17 cellular contexts compared by ENCODE assay signal in genomic region chr11:96144553-96144952, GRCh38.
DNase-seq lines count a peak whose midpoint lies in the region; ATAC-seq and TF ChIP-seq lines count a peak whose summit lies in the region.
"Had no signal": no experiment of that assay in that cellular context is flagged by ENCODE, and none has a peak within 500 bp of the region (broad histone marks: within the 10 kb centered on the region; RNA-seq: fewer than 3 reads in every experiment).

No MANE protein-coding gene starts in this region.

- H3K4me1 ChIP-seq in mesendoderm (ENCODE audit: control insufficient read depth, low read depth, low read length) (peaks cover 2% of the 10 kb centered on the region), smooth muscle cell (ENCODE audit: low read depth) (peaks cover 39% of the 10 kb centered on the region), MM.1S (ENCODE audit: low read length) (peaks cover 10% of the 10 kb centered on the region)

- peak overlapping the region; percentile 64 for H3K27ac Mint-ChIP-seq in HFFc6
- H3K27ac Mint-ChIP-seq in stimulated activated naive CD8-positive, alpha-beta T cell treated with anti-CD3 and anti-CD28 coated beads, Interleukin-15, amount 100 ng/mL, for 72 hours = no peak overlapping the region
- H3K27ac Mint-ChIP-seq: CD8-positive, alpha-beta T cell had no signal

- H3F3A ChIP-seq in smooth muscle cell (ENCODE audit: low read depth) = peaks cover 7% of the 10 kb centered on the region
- H3F3A ChIP-seq in MM.1S (ENCODE audit: insufficient read depth, low read length) = no peaks in the 10 kb centered on the region

- H2BK5ac ChIP-seq in mesendoderm (ENCODE audit: low read length) = no peak overlapping the region

- peak overlapping the region; percentile 41; the same call in 1 of the 2 replicates for H3K4me3 Mint-ChIP-seq in HFFc6
- no peak overlapping the region for H3K4me3 Mint-ChIP-seq in stimulated activated naive CD8-positive, alpha-beta T cell treated with anti-CD3 and anti-CD28 coated beads, Interleukin-15, amount 100 ng/mL, for 72 hours
- H3K4me3 Mint-ChIP-seq: CD8-positive, alpha-beta T cell had no signal

- peak; percentile 67 for ATAC-seq in SK-N-SH treated with all-trans-retinoic acid at 6 μM for 48 hours
- ATAC-seq in stimulated activated naive CD8-positive, alpha-beta T cell treated with anti-CD3 and anti-CD28 coated beads, Interleukin-15, amount 100 ng/mL, for 72 hours = no peak
- ATAC-seq: CD8-positive, alpha-beta T cell; GM12878 had no signal

- H2AFZ ChIP-seq in smooth muscle cell (ENCODE audit: low read depth) = no peak overlapping the region
- H2AFZ ChIP-seq in MM.1S (ENCODE audit: low read length) = no peak overlapping the region

- no peaks in the 10 kb centered on the region for H3K9me3 ChIP-seq in smooth muscle cell (replicated peaks; ENCODE audit: low read depth)
- H3K9me3 ChIP-seq in MM.1S (replicated peaks; ENCODE audit: insufficient read depth, low read length) = no peaks in the 10 kb centered on the region
- H3K9me3 ChIP-seq: BE2C had no signal

- no peaks in the 10 kb centered on the region for H3K79me2 ChIP-seq in mesendoderm (ENCODE audit: control insufficient read depth, insufficient read depth, low read length)
- H3K79me2 ChIP-seq in smooth muscle cell (ENCODE audit: low read depth) = peaks cover 53% of the 10 kb centered on the region
- H3K79me2 ChIP-seq in MM.1S (ENCODE audit: low read length) = peaks cover 20% of the 10 kb centered on the region; the same call in 1 of the 2 replicates

- H3K23ac ChIP-seq in mesendoderm (ENCODE audit: low read length) = no peak overlapping the region

- H3K27ac ChIP-seq in mesendoderm (ENCODE audit: low read depth, low read length) = no peak overlapping the region
- peak overlapping the region; percentile 98 for H3K27ac ChIP-seq in smooth muscle cell (ENCODE audit: low read depth)
- H3K27ac ChIP-seq in MM.1S (ENCODE audit: low read length) = no peak overlapping the region
- H3K27ac ChIP-seq: SK-N-MC had no signal

- H3K4me2 ChIP-seq in mesendoderm (ENCODE audit: low read length) = no peak overlapping the region
- H3K4me2 ChIP-seq in smooth muscle cell = peak overlapping the region; percentile 38
- H3K4me2 ChIP-seq in MM.1S (ENCODE audit: low read depth, low read length) = no peak overlapping the region

- H3K27me3 ChIP-seq in mesendoderm (ENCODE audit: insufficient read depth, low read length, poor library complexity) (no peaks in the 10 kb centered on the region), smooth muscle cell (ENCODE audit: low read depth) (no peaks in the 10 kb centered on the region), MM.1S (replicated peaks; ENCODE audit: insufficient read depth, low read length) (no peaks in the 10 kb centered on the region)
- H3K27me3 ChIP-seq: BE2C had no signal

- H3K4me3 ChIP-seq in mesendoderm (ENCODE audit: low read length) (no peak overlapping the region), smooth muscle cell (no peak overlapping the region), MM.1S (ENCODE audit: low read length) (no peak overlapping the region)
- H3K4me3 ChIP-seq: GM12878, SK-N-MC had no signal

- H4K5ac ChIP-seq in mesendoderm (ENCODE audit: low read length) = no peak overlapping the region

- no peaks in the 10 kb centered on the region for H3K27me3 Mint-ChIP-seq in HFFc6 (ENCODE audit: insufficient read depth)
- no peaks in the 10 kb centered on the region for H3K27me3 Mint-ChIP-seq in stimulated activated naive CD8-positive, alpha-beta T cell treated with anti-CD3 and anti-CD28 coated beads, Interleukin-15, amount 100 ng/mL, for 72 hours

- H3K9me2 ChIP-seq in MM.1S (replicated peaks; ENCODE audit: insufficient read depth, low read length) = no peaks in the 10 kb centered on the region

- H2BK15ac ChIP-seq in mesendoderm (replicated peaks; ENCODE audit: low read depth) = no peak overlapping the region

- TF ChIP-seq CTCF in HFFc6 (IDR thresholded peaks at IDR 0.05) (no peak), smooth muscle cell (IDR thresholded peaks at IDR 0.05; ENCODE audit: borderline replicate concordance, insufficient read depth, poor library complexity, severe bottlenecking) (no peak), MM.1S (IDR thresholded peaks at IDR 0.05; ENCODE audit: low read length) (no peak)

- no peaks in the 10 kb centered on the region for H3K79me1 ChIP-seq in mesendoderm (ENCODE audit: low read length)

- H3K18ac ChIP-seq in mesendoderm (ENCODE audit: low read length) = peak overlapping the region; percentile 18

- no peak overlapping the region for H4K8ac ChIP-seq in mesendoderm (ENCODE audit: low read depth, low read length)

- H3K36me3 Mint-ChIP-seq in HFFc6 (ENCODE audit: low read depth) = peaks cover 23% of the 10 kb centered on the region

- no peaks in the 10 kb centered on the region for H3K36me3 ChIP-seq in mesendoderm (ENCODE audit: control insufficient read depth, insufficient read depth, low read length)
- no peaks in the 10 kb centered on the region for H3K36me3 ChIP-seq in smooth muscle cell (ENCODE audit: low read depth)
- no peaks in the 10 kb centered on the region for H3K36me3 ChIP-seq in MM.1S (replicated peaks; ENCODE audit: insufficient read depth, low read length)
- H3K36me3 ChIP-seq: BE2C had no signal

- H3K4ac ChIP-seq in mesendoderm (ENCODE audit: low read depth, low read length) = no peak overlapping the region

- no peaks in the 10 kb centered on the region for H4K20me1 ChIP-seq in smooth muscle cell (ENCODE audit: low read depth)
- no peaks in the 10 kb centered on the region for H4K20me1 ChIP-seq in MM.1S (ENCODE audit: insufficient read depth, low read length)

- H3K56ac ChIP-seq in mesendoderm (ENCODE audit: low read length) = no peak overlapping the region

- peaks cover 74% of the 10 kb centered on the region for H3K4me1 Mint-ChIP-seq in HFFc6 (ENCODE audit: low read depth)
- peaks cover 62% of the 10 kb centered on the region for H3K4me1 Mint-ChIP-seq in stimulated activated naive CD8-positive, alpha-beta T cell treated with anti-CD3 and anti-CD28 coated beads, Interleukin-15, amount 100 ng/mL, for 72 hours

- H2AK5ac ChIP-seq in mesendoderm (ENCODE audit: low read length) = no peak overlapping the region

- H2BK120ac ChIP-seq in mesendoderm (ENCODE audit: low read depth, low read length) = no peak overlapping the region

- no peak for DNase-seq in HFFc6
- DNase-seq in mesendoderm = no peak
- no peak for DNase-seq in smooth muscle cell (lab: John Stamatoyannopoulos, UW; ENCODE audit: unreplicated experiment)
- DNase-seq in NCI-H146 treated with DMSO at 0.1 percent for 48 hours (lab: John Stamatoyannopoulos, UW; ENCODE audit: unreplicated experiment) = no peak
- DNase-seq in MM.1S = no peak
- no peak for DNase-seq in stimulated activated naive CD8-positive, alpha-beta T cell treated with anti-CD3 and anti-CD28 coated beads, Interleukin-15, amount 100 ng/mL, for 72 hours
- DNase-seq: BE2C; CD8-positive, alpha-beta T cell; DMS79 treated with DMSO at 0.1 percent for 48 hours; KG1; NCI-H1436; NCI-H2081 treated with DMSO at 0.1 percent for 48 hours; NCI-H510A treated with DMSO at 0.1 percent for 48 hours; Right ventricle myocardium superior had no signal

- no peaks in the 10 kb centered on the region for H3K9me3 Mint-ChIP-seq in HFFc6
- H3K9me3 Mint-ChIP-seq in stimulated activated naive CD8-positive, alpha-beta T cell treated with anti-CD3 and anti-CD28 coated beads, Interleukin-15, amount 100 ng/mL, for 72 hours = no peaks in the 10 kb centered on the region
- H3K9me3 Mint-ChIP-seq: CD8-positive, alpha-beta T cell had no signal

- WGBS in mesendoderm (ENCODE audit: extremely low coverage, insufficient coverage, low lambda C conversion rate) = no CpG with 5 or more reads among the region's 2 CpGs
- WGBS in smooth muscle cell (ENCODE audit: low lambda C conversion rate) = 84% methylated on average over 2 of the region's 2 CpGs

- H3K9ac ChIP-seq in mesendoderm (ENCODE audit: low read length) (no peak overlapping the region), smooth muscle cell (ENCODE audit: low read depth) (peak overlapping the region; percentile 23), MM.1S (ENCODE audit: low read length) (no peak overlapping the region)

TF ChIP-seq in SK-N-SH treated with all-trans-retinoic acid at 6 μM for 48 hours, 23 proteins besides CTCF, POLR2A, EP300 and RAD21 (continues in another document):
- TF ChIP-seq BACH2 (CRISPR knock-in tag; IDR thresholded peaks at IDR 0.05; ENCODE audit: borderline replicate concordance) (no peak), ZFP30 (CRISPR knock-in tag; IDR thresholded peaks at IDR 0.05) (no peak), TOX (CRISPR knock-in tag; IDR thresholded peaks at IDR 0.05; ENCODE audit: borderline replicate concordance) (no peak), TSHZ2 (CRISPR knock-in tag; IDR thresholded peaks at IDR 0.05) (no peak)
